ENCODE assay signal across 30 cellular contexts in genomic region chr12:104336115-104336514, GRCh38.
"Had no signal": no experiment of that assay in that cellular context is flagged by ENCODE, and none has a peak within 500 bp of the region (broad histone marks: within the 10 kb centered on the region; RNA-seq: fewer than 3 reads in every experiment).

No MANE protein-coding gene starts in this region.

- ATAC-seq: activated CD4-positive, alpha-beta T cell treated with anti-CD3 and anti-CD28 coated beads for 36 hours; activated CD8-positive, alpha-beta T cell treated with anti-CD3 and anti-CD28 coated beads, Interleukin-2, amount 10 ng/mL, durations not matched to agents 7 days and 5 days; activated naive CD8-positive, alpha-beta T cell treated with anti-CD3 and anti-CD28 coated beads, Interleukin-2, amount 50 U/mL, for 24 hours; activated T-cell treated with anti-CD3 and anti-CD28 coated beads, Interleukin-2, amount 50 U/mL, for 72 hours; activated T-helper 17 cell treated with anti-CD3 and anti-CD28 coated beads, Interleukin-2, amount 50 U/mL, for 72 hours; effector memory CD8-positive, alpha-beta T cell; foreskin keratinocyte; gastrocnemius medialis had no signal

- H3K4me1 ChIP-seq: foreskin keratinocyte, gastrocnemius medialis had no signal

- H3K27ac ChIP-seq: ascending aorta, brain microvascular endothelial cell, esophagus muscularis mucosa, foreskin keratinocyte, gastrocnemius medialis had no signal

- H3K27me3 ChIP-seq: ascending aorta, brain microvascular endothelial cell, esophagus muscularis mucosa, foreskin keratinocyte, gastrocnemius medialis had no signal

- H3K9me3 Mint-ChIP-seq: activated CD4-positive, alpha-beta memory T cell treated with anti-CD3 and anti-CD28 coated beads for 36 hours; activated CD4-positive, alpha-beta T cell treated with anti-CD3 and anti-CD28 coated beads, Interleukin-2, amount 10 ng/mL, durations not matched to agents 24 days and 14 days; activated naive CD4-positive, alpha-beta T cell treated with anti-CD3 and anti-CD28 coated beads for 36 hours; activated naive CD4-positive, alpha-beta T cell treated with anti-CD3 and anti-CD28 coated beads, Interleukin-2, amount 50 U/mL, for 24 hours; activated naive CD8-positive, alpha-beta T cell treated with anti-CD3 and anti-CD28 coated beads for 36 hours; activated naive CD8-positive, alpha-beta T cell treated with anti-CD3 and anti-CD28 coated beads, Interleukin-2, amount 50 U/mL, for 24 hours; activated T-cell treated with anti-CD3 and anti-CD28 coated beads, Interleukin-2, amount 50 U/mL, for 24 hours; activated T-cell treated with anti-CD3 and anti-CD28 coated beads, Interleukin-2, amount 50 U/mL, for 72 hours; activated T-helper 17 cell treated with anti-CD3 and anti-CD28 coated beads, Interleukin-2, amount 50 U/mL, for 72 hours; central memory CD8-positive, alpha-beta T cell; effector memory CD8-positive, alpha-beta T cell had no signal

- DNase-seq: activated CD4-positive, alpha-beta memory T cell treated with anti-CD3 and anti-CD28 coated beads for 36 hours; activated CD4-positive, alpha-beta T cell treated with anti-CD3 and anti-CD28 coated beads for 36 hours; activated CD4-positive, alpha-beta T cell treated with anti-CD3 and anti-CD28 coated beads, Interleukin-2, amount 10 ng/mL, durations not matched to agents 24 days and 14 days; activated CD4-positive, CD25-positive, alpha-beta regulatory T cell; activated CD4-positive, CD25-positive, alpha-beta regulatory T cell treated with anti-CD3 and anti-CD28 coated beads, Interleukin-2, amount 50 U/mL, for 72 hours; activated CD8-positive, alpha-beta memory T cell treated with anti-CD3 and anti-CD28 coated beads, Interleukin-2, amount 50 U/mL, for 48 hours; activated CD8-positive, alpha-beta T cell treated with anti-CD3 and anti-CD28 coated beads, Interleukin-2, amount 10 ng/mL, durations not matched to agents 7 days and 5 days; activated effector memory CD4-positive, alpha-beta T cell treated with anti-CD3 and anti-CD28 coated beads, Interleukin-2, amount 50 U/mL, for 16 hours; activated naive CD4-positive, alpha-beta T cell treated with anti-CD3 and anti-CD28 coated beads for 36 hours; activated naive CD8-positive, alpha-beta T cell treated with anti-CD3 and anti-CD28 coated beads for 36 hours; activated naive CD8-positive, alpha-beta T cell treated with anti-CD3 and anti-CD28 coated beads, Interleukin-2, amount 50 U/mL, for 24 hours; activated T-cell treated with anti-CD3 and anti-CD28 coated beads for 4 hours; activated T-cell treated with anti-CD3 and anti-CD28 coated beads, Interleukin-2, amount 50 U/mL, for 24 hours; activated T-cell treated with anti-CD3 and anti-CD28 coated beads, Interleukin-2, amount 50 U/mL, for 72 hours; brain microvascular endothelial cell; cortex of kidney; dermis blood vessel endothelial cell; effector CD4-positive, alpha-beta T cell; effector memory CD8-positive, alpha-beta T cell; erythroblast; foreskin keratinocyte; gastrocnemius medialis; head of caudate nucleus; hippocampal formation had no signal

- H3K4me3 Mint-ChIP-seq: activated CD4-positive, alpha-beta memory T cell treated with anti-CD3 and anti-CD28 coated beads for 36 hours; activated CD4-positive, alpha-beta T cell treated with anti-CD3 and anti-CD28 coated beads for 36 hours; activated CD4-positive, alpha-beta T cell treated with anti-CD3 and anti-CD28 coated beads, Interleukin-2, amount 10 ng/mL, durations not matched to agents 24 days and 14 days; activated CD8-positive, alpha-beta T cell treated with anti-CD3 and anti-CD28 coated beads, Interleukin-2, amount 10 ng/mL, durations not matched to agents 7 days and 5 days; activated naive CD4-positive, alpha-beta T cell treated with anti-CD3 and anti-CD28 coated beads for 36 hours; activated naive CD4-positive, alpha-beta T cell treated with anti-CD3 and anti-CD28 coated beads, Interleukin-2, amount 50 U/mL, for 24 hours; activated naive CD8-positive, alpha-beta T cell treated with anti-CD3 and anti-CD28 coated beads for 36 hours; activated naive CD8-positive, alpha-beta T cell treated with anti-CD3 and anti-CD28 coated beads, Interleukin-2, amount 50 U/mL, for 24 hours; activated T-cell treated with anti-CD3 and anti-CD28 coated beads, Interleukin-2, amount 50 U/mL, for 24 hours; activated T-cell treated with anti-CD3 and anti-CD28 coated beads, Interleukin-2, amount 50 U/mL, for 72 hours; activated T-helper 17 cell treated with anti-CD3 and anti-CD28 coated beads, Interleukin-2, amount 50 U/mL, for 72 hours; central memory CD8-positive, alpha-beta T cell; effector memory CD8-positive, alpha-beta T cell had no signal

- H3K27ac Mint-ChIP-seq: activated CD4-positive, alpha-beta memory T cell treated with anti-CD3 and anti-CD28 coated beads for 36 hours; activated CD4-positive, alpha-beta T cell treated with anti-CD3 and anti-CD28 coated beads for 36 hours; activated CD4-positive, alpha-beta T cell treated with anti-CD3 and anti-CD28 coated beads, Interleukin-2, amount 10 ng/mL, durations not matched to agents 24 days and 14 days; activated CD8-positive, alpha-beta T cell treated with anti-CD3 and anti-CD28 coated beads, Interleukin-2, amount 10 ng/mL, durations not matched to agents 7 days and 5 days; activated naive CD4-positive, alpha-beta T cell treated with anti-CD3 and anti-CD28 coated beads for 36 hours; activated naive CD4-positive, alpha-beta T cell treated with anti-CD3 and anti-CD28 coated beads, Interleukin-2, amount 50 U/mL, for 24 hours; activated naive CD8-positive, alpha-beta T cell treated with anti-CD3 and anti-CD28 coated beads for 36 hours; activated naive CD8-positive, alpha-beta T cell treated with anti-CD3 and anti-CD28 coated beads, Interleukin-2, amount 50 U/mL, for 24 hours; activated T-cell treated with anti-CD3 and anti-CD28 coated beads, Interleukin-2, amount 50 U/mL, for 24 hours; activated T-cell treated with anti-CD3 and anti-CD28 coated beads, Interleukin-2, amount 50 U/mL, for 72 hours; activated T-helper 17 cell treated with anti-CD3 and anti-CD28 coated beads, Interleukin-2, amount 50 U/mL, for 72 hours; effector memory CD8-positive, alpha-beta T cell had no signal

- H3K4me3 ChIP-seq: ascending aorta, esophagus muscularis mucosa, gastrocnemius medialis had no signal

- H3K27me3 Mint-ChIP-seq: activated CD4-positive, alpha-beta memory T cell treated with anti-CD3 and anti-CD28 coated beads for 36 hours; activated CD4-positive, alpha-beta T cell treated with anti-CD3 and anti-CD28 coated beads for 36 hours; activated CD4-positive, alpha-beta T cell treated with anti-CD3 and anti-CD28 coated beads, Interleukin-2, amount 10 ng/mL, durations not matched to agents 24 days and 14 days; activated naive CD4-positive, alpha-beta T cell treated with anti-CD3 and anti-CD28 coated beads, Interleukin-2, amount 50 U/mL, for 24 hours; activated naive CD8-positive, alpha-beta T cell treated with anti-CD3 and anti-CD28 coated beads for 36 hours; activated naive CD8-positive, alpha-beta T cell treated with anti-CD3 and anti-CD28 coated beads, Interleukin-2, amount 50 U/mL, for 24 hours; activated T-cell treated with anti-CD3 and anti-CD28 coated beads, Interleukin-2, amount 50 U/mL, for 24 hours; activated T-helper 17 cell treated with anti-CD3 and anti-CD28 coated beads, Interleukin-2, amount 50 U/mL, for 72 hours; central memory CD8-positive, alpha-beta T cell; effector memory CD8-positive, alpha-beta T cell had no signal

- FAIRE-seq: bronchial epithelial cell had no signal

- H3K9me3 ChIP-seq: ascending aorta, esophagus muscularis mucosa, gastrocnemius medialis had no signal

- H3K4me1 Mint-ChIP-seq: activated CD4-positive, alpha-beta T cell treated with anti-CD3 and anti-CD28 coated beads for 36 hours; activated naive CD8-positive, alpha-beta T cell treated with anti-CD3 and anti-CD28 coated beads for 36 hours; activated naive CD8-positive, alpha-beta T cell treated with anti-CD3 and anti-CD28 coated beads, Interleukin-2, amount 50 U/mL, for 24 hours; activated T-helper 17 cell treated with anti-CD3 and anti-CD28 coated beads, Interleukin-2, amount 50 U/mL, for 72 hours; central memory CD8-positive, alpha-beta T cell had no signal
